Comparison of ENCODE assay signal across 25 cellular contexts in genomic region chr4:40530961-40531635, GRCh38.
DNase-seq lines count a peak whose midpoint lies in the region; ATAC-seq, FAIRE-seq and TF ChIP-seq lines count a peak whose summit lies in the region.
"Had no signal": no experiment of that assay in that cellular context is flagged by ENCODE, and none has a peak within 500 bp of the region (broad histone marks: within the 10 kb centered on the region; RNA-seq: fewer than 3 reads in every experiment).

No MANE protein-coding gene starts in this region.

- no peak overlapping the region for H3K27ac Mint-ChIP-seq in activated CD4-positive, alpha-beta T cell treated with anti-CD3 and anti-CD28 coated beads, Interleukin-2, amount 10 ng/mL, durations not matched to agents 7 days and 5 days
- H3K27ac Mint-ChIP-seq: activated CD4-positive, alpha-beta memory T cell treated with anti-CD3 and anti-CD28 coated beads, Interleukin-2, amount 10 ng/mL, durations not matched to agents 7 days and 5 days had no signal

- peak overlapping the region; percentile 65 for H2AFZ ChIP-seq in K562 (ENCODE audit: low read depth, low read length)

- WGBS in right cardiac atrium: 84% methylated on average over 10 of the region's 10 CpGs
- 86 to 92% methylated on average over 10 of the region's 10 CpGs for WGBS in heart right ventricle, 2 donors
- WGBS in K562 (ENCODE audit: insufficient coverage, low coverage, missing lambda C conversion rate): 37% methylated on average over 10 of the region's 10 CpGs

- H3K4me3 Mint-ChIP-seq in activated CD4-positive, alpha-beta T cell treated with anti-CD3 and anti-CD28 coated beads, Interleukin-2, amount 10 ng/mL, durations not matched to agents 7 days and 5 days: no peak overlapping the region
- H3K4me3 Mint-ChIP-seq: activated CD4-positive, alpha-beta memory T cell treated with anti-CD3 and anti-CD28 coated beads, Interleukin-2, amount 10 ng/mL, durations not matched to agents 7 days and 5 days; neural crest cell had no signal

- no peaks in the 10 kb centered on the region for H3K9me1 ChIP-seq in K562 (ENCODE audit: control insufficient read depth, insufficient read depth, low read length)

- peak; percentile 50 to 95 for ATAC-seq in right cardiac atrium
- ATAC-seq in heart right ventricle: no peak
- ATAC-seq in K562: peak; percentile 98
- ATAC-seq in mucosa of descending colon: peak; percentile 98
- ATAC-seq in HG03280 (IDR thresholded peaks at IDR 0.05; ENCODE audit: unreplicated experiment): no peak
- ATAC-seq: activated CD4-positive, CD25-positive, alpha-beta regulatory T cell treated with anti-CD3 and anti-CD28 coated beads, Interleukin-2, amount 50 U/mL, for 24 hours; body of pancreas; left ventricle myocardium superior had no signal

- no peak for TF ChIP-seq RAD21 in K562 (CRISPR knock-in tag; conservative IDR thresholded peaks at IDR 0.05 in 1 of 2, IDR thresholded peaks at IDR 0.05 in 1 of 2)

- H3K9me3 ChIP-seq in right cardiac atrium (ENCODE audit: control insufficient read depth, low read length) (no peaks in the 10 kb centered on the region), heart right ventricle (no peaks in the 10 kb centered on the region), K562 (replicated peaks; ENCODE audit: control insufficient read depth, insufficient read depth, low read depth, low read length) (no peaks in the 10 kb centered on the region), mucosa of descending colon (no peaks in the 10 kb centered on the region)
- H3K9me3 ChIP-seq: body of pancreas, SK-N-SH had no signal

- peaks cover 3% of the 10 kb centered on the region for H3K4me1 Mint-ChIP-seq in activated CD4-positive, alpha-beta T cell treated with anti-CD3 and anti-CD28 coated beads, Interleukin-2, amount 10 ng/mL, durations not matched to agents 7 days and 5 days
- H3K4me1 Mint-ChIP-seq: neural crest cell had no signal

- in situ Hi-C loops in K562 (cut with MboI): no loop called here

- H3K9ac ChIP-seq in K562 (ENCODE audit: insufficient read depth in 1 of 2, low read depth in 2 of 2, low read length in 2 of 2): 0 out of 4 replicates have a peak overlapping the region, but pooled peaks of 1 of the 2 experiments have one; percentile 6
- H3K9ac ChIP-seq: SK-N-SH had no signal

- H3K79me2 ChIP-seq in K562 (ENCODE audit: control insufficient read depth, insufficient read depth, low read length): no peaks in the 10 kb centered on the region

- DNase-seq in right cardiac atrium (peak in 1 of 3 donors; percentile 27), heart right ventricle (no peak), K562 (ENCODE audit: extremely low read depth in 1 of 4, low spot score in 3 of 4) (peak; percentile 47 to 90 (median 66)), mucosa of descending colon (peak; percentile 74 to 84 (median 77)), nucleus accumbens (lab: John Stamatoyannopoulos, UW) (no peak), UCSD-AML1 (lab: John Stamatoyannopoulos, UW; ENCODE audit: unreplicated experiment) (no peak)
- no peak for DNase-seq in activated CD4-positive, alpha-beta T cell treated with anti-CD3 and anti-CD28 coated beads, Interleukin-2, amount 10 ng/mL, durations not matched to agents 7 days and 5 days
- DNase-seq: activated CD4-positive, alpha-beta memory T cell treated with anti-CD3 and anti-CD28 coated beads, Interleukin-2, amount 10 ng/mL, durations not matched to agents 7 days and 5 days; activated gamma-delta T cell; body of pancreas; COR-L47; effector CD4-positive, alpha-beta T cell; GDM1; Karpas-422; left ventricle myocardium superior; NCI-H1092; NCI-H2029; NCI-H2227 treated with DMSO at 0.1 percent for 48 hours; posterior cingulate gyrus; RPMI8226; SK-N-SH had no signal

- no TSS peak for BruUV-seq in K562 (replicated peaks; lab: Mats Ljungman, UMichigan)

- H4K20me1 ChIP-seq in K562 (replicated peaks; ENCODE audit: control insufficient read depth, insufficient read depth, low read length): no peaks in the 10 kb centered on the region

- H3K27ac ChIP-seq in right cardiac atrium (ENCODE audit: low read length): no peak overlapping the region
- H3K27ac ChIP-seq in heart right ventricle: no peak overlapping the region
- H3K27ac ChIP-seq in K562 (ENCODE audit: extremely low read depth, low read depth, low read length): peak overlapping the region; percentile 51
- H3K27ac ChIP-seq: body of pancreas, epithelial cell of prostate had no signal

- H3K4me3 ChIP-seq in right cardiac atrium (ENCODE audit: low read length) (no peak overlapping the region), heart right ventricle (no peak overlapping the region), K562 (no peak overlapping the region), mucosa of descending colon (no peak overlapping the region)
- H3K4me3 ChIP-seq: body of pancreas had no signal

- H3K36me3 ChIP-seq in heart right ventricle (peaks cover 0 to 6% (median 0%) of the 10 kb centered on the region in 9 donors), K562 (ENCODE audit: control insufficient read depth, insufficient read depth, low read length) (no peaks in the 10 kb centered on the region), mucosa of descending colon (ENCODE audit: low read depth) (no peaks in the 10 kb centered on the region)

- intact Hi-C loops in right cardiac atrium (cut with DNase I): no loop called here
- intact Hi-C loops in heart right ventricle (cut with DNase I): loop anchor here in 1 of 10 donors (10.0 kb wide), 1 partner anchor 866 kb away; no protein-coding TSS in a partner anchor
- intact Hi-C loops in K562 (cut with micrococcal nuclease): no loop called here
- intact Hi-C loops in mucosa of descending colon (cut with DNase I, micrococcal nuclease): no loop called here

- no peaks in the 10 kb centered on the region for H3K27me3 Mint-ChIP-seq in activated CD4-positive, alpha-beta T cell treated with anti-CD3 and anti-CD28 coated beads, Interleukin-2, amount 10 ng/mL, durations not matched to agents 7 days and 5 days

- TF ChIP-seq CTCF in heart right ventricle (IDR thresholded peaks at IDR 0.05) (no peak), K562 (IDR thresholded peaks at IDR 0.05 in 2 of 3, conservative IDR thresholded peaks at IDR 0.05 in 1 of 3; ENCODE audit: insufficient read depth in 2 of 3, low read depth in 1 of 3, low read length in 3 of 3) (no peak; a peak in 1 of 6 replicates), mucosa of descending colon (IDR thresholded peaks at IDR 0.05) (no peak)

- H3K9me3 Mint-ChIP-seq in activated CD4-positive, alpha-beta T cell treated with anti-CD3 and anti-CD28 coated beads, Interleukin-2, amount 10 ng/mL, durations not matched to agents 7 days and 5 days: no peaks in the 10 kb centered on the region
- H3K9me3 Mint-ChIP-seq: activated CD4-positive, alpha-beta memory T cell treated with anti-CD3 and anti-CD28 coated beads, Interleukin-2, amount 10 ng/mL, durations not matched to agents 7 days and 5 days; neural crest cell had no signal

- POLR2A ChIA-PET in K562 (lab: Yijun Ruan, JAX): interaction anchor here (0.9 to 3.2 kb wide), 3 partner anchors 11 to 17 kb away, joined by 3 to 14 read pairs (median 12); no protein-coding TSS in a partner anchor
- POLR2A ChIA-PET in activated CD4-positive, alpha-beta T cell treated with anti-CD3 and anti-CD28 coated beads, Interleukin-2, amount 10 ng/mL, durations not matched to agents 7 days and 5 days (lab: Charles Lee): no interaction called here

- no peak for TF ChIP-seq POLR2A in K562 (conservative IDR thresholded peaks at IDR 0.05)

- no peaks in the 10 kb centered on the region for H3K4me1 ChIP-seq in right cardiac atrium (ENCODE audit: control insufficient read depth, insufficient read depth, low read length)
- peaks cover 0 to 5% (median 0%) of the 10 kb centered on the region in 9 donors for H3K4me1 ChIP-seq in heart right ventricle
- peaks cover 7 to 20% of the 10 kb centered on the region in 2 experiments for H3K4me1 ChIP-seq in K562 (replicated peaks in 1 of 2; ENCODE audit: control insufficient read depth in 2 of 2, insufficient read depth in 2 of 2, low read length in 2 of 2)
- H3K4me1 ChIP-seq in mucosa of descending colon (ENCODE audit: low read depth): peaks cover 16% of the 10 kb centered on the region

- CTCF ChIA-PET in K562 (lab: Yijun Ruan, JAX; ENCODE audit: low intra/inter-chr PET ratio): no interaction called here
- CTCF ChIA-PET in activated CD4-positive, alpha-beta T cell treated with anti-CD3 and anti-CD28 coated beads, Interleukin-2, amount 10 ng/mL, durations not matched to agents 7 days and 5 days (lab: Charles Lee): interaction anchor here (0.6 to 1.5 kb wide), 3 partner anchors 9 to 268 kb away, joined by 3 to 4 read pairs (median 3); no protein-coding TSS in a partner anchor

- TF ChIP-seq EP300 in K562 (IDR thresholded peaks at IDR 0.05; ENCODE audit: low read length): peak; percentile 74; the same call in 1 of the 2 replicates

- H3K27me3 ChIP-seq in right cardiac atrium (ENCODE audit: control insufficient read depth, insufficient read depth): no peaks in the 10 kb centered on the region
- H3K27me3 ChIP-seq in heart right ventricle: no peaks in the 10 kb centered on the region
- H3K27me3 ChIP-seq in K562 (ENCODE audit: control insufficient read depth in 2 of 2, insufficient read depth in 2 of 2, low read length in 2 of 2): no peaks in the 10 kb centered on the region
- H3K27me3 ChIP-seq: body of pancreas had no signal

- FAIRE-seq in K562 (lab: Jason Lieb, UNC): peak; percentile 84

- no peaks in the 10 kb centered on the region for H3K36me3 Mint-ChIP-seq in activated CD4-positive, alpha-beta T cell treated with anti-CD3 and anti-CD28 coated beads, Interleukin-2, amount 10 ng/mL, durations not matched to agents 7 days and 5 days (ENCODE audit: low read depth)

- H3K4me2 ChIP-seq in K562 (ENCODE audit: insufficient read depth, low read length): peak overlapping the region; percentile 67
- H3K4me2 ChIP-seq: SK-N-SH had no signal

TF ChIP-seq in K562, 482 proteins besides CTCF, POLR2A, EP300 and RAD21 (continues in another document):
- TF ChIP-seq ZKSCAN1 (IDR thresholded peaks at IDR 0.05; ENCODE audit: low read depth, low read length) (0 out of 2 replicates have a peak, but pooled peaks have one; percentile 24), LEF1 (IDR thresholded peaks at IDR 0.05) (peak; percentile 20; the same call in 1 of the 2 replicates), RFX7 (CRISPR knock-in tag; IDR thresholded peaks at IDR 0.05) (no peak), ZNF143 (CRISPR knock-in tag; IDR thresholded peaks at IDR 0.05) (no peak), NR2C2 (CRISPR knock-in tag; IDR thresholded peaks at IDR 0.05) (no peak), NR2C2 (tag; IDR thresholded peaks at IDR 0.05) (no peak), GATA2 (CRISPR knock-in tag; IDR thresholded peaks at IDR 0.05) (peak; percentile 48; the same call in 1 of the 2 replicates), SRSF9 (IDR thresholded peaks at IDR 0.05; ENCODE audit: borderline replicate concordance, low read depth, low read length) (no peak), NFXL1 (CRISPR knock-in tag; IDR thresholded peaks at IDR 0.05) (no peak)

Comparison
In these comparisons a context has a peak if more than half of its experiments do, and no peak if none do; other contexts are left out.
1. ATAC-seq: peak in right cardiac atrium (2 of 2), K562 (single experiment) and mucosa of descending colon (single experiment); none in heart right ventricle (0 of 8) and HG03280 (single experiment).
2. DNase-seq: peak in K562 (4 of 4) and mucosa of descending colon (3 of 3); none in heart right ventricle (0 of 2), nucleus accumbens (0 of 56), activated CD4-positive, alpha-beta T cell treated with anti-CD3 and anti-CD28 coated beads, Interleukin-2, amount 10 ng/mL, durations not matched to agents 7 days and 5 days (single experiment) and UCSD-AML1 (single experiment).